13 cellular contexts compared by ENCODE assay signal in the genomic region with DNA sequence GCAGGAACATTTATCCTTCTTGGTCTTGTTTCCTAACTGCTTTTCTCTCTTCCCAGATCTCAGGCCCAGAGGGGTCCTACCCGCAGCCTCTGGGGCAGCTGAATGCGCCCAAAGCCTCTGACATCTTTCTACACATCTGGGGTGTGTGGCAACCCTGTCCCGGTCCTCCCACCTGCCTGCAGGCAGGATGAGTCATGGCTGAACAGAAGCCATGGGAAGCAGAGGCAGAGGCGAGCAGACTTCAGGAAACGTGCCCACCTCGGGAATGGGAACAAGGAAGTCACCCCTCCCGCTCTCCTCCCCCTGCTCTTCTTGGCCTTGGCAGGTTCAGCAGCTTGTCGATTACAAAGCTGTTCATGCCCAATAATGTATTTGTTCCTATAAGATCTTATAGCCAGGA. TPM values are rescaled to one million over a fixed set of nuclear protein-coding genes. Genes with fewer than 3 reads are reported as not detected.
DNase-seq lines count a peak whose midpoint lies in the region; ATAC-seq, FAIRE-seq and TF ChIP-seq lines count a peak whose summit lies in the region.
"Had no signal": no experiment of that assay in that cellular context is flagged by ENCODE, and none has a peak within 500 bp of the region (broad histone marks: within the 10 kb centered on the region; RNA-seq: fewer than 3 reads in every experiment).

No MANE protein-coding gene starts in this region.

- ATAC-seq in A549 (peak; percentile 86 to 87), left ventricle myocardium superior (no peak), HG03280 (IDR thresholded peaks at IDR 0.05; ENCODE audit: unreplicated experiment) (no peak)
- ATAC-seq: naive thymus-derived CD8-positive, alpha-beta T cell had no signal

- TF ChIP-seq CTCF in A549 (IDR thresholded peaks at IDR 0.05) = no peak

- peaks cover 22% of the 10 kb centered on the region for H3K4me1 ChIP-seq in A549
- H3K4me1 ChIP-seq: uterus had no signal

- 13% methylated on average over 8 of the region's 8 CpGs for WGBS in A549 (ENCODE audit: missing lambda C conversion rate)

- in situ Hi-C loops in SK-MEL-5 (cut with HindIII; ENCODE audit: low pct_unique_long_range_greater_than_20kb, low sequenced_read_pairs) = no loop called here

- H3K4me2 ChIP-seq in A549 = peak overlapping the region; percentile 63

- POLR2A ChIA-PET in A549 (lab: Yijun Ruan, JAX) = interaction anchor here (0.6 kb wide), 1 partner anchor 40 kb away, joined by 6 read pairs; no protein-coding TSS in a partner anchor

- no peak overlapping the region for H3K4me3 ChIP-seq in A549
- H3K4me3 ChIP-seq: uterus had no signal

- H3K27ac ChIP-seq in A549 = peak overlapping the region; percentile 48 to 51; a peak in 5 of 6 replicates
- H3K27ac ChIP-seq: uterus had no signal

- H3K9me3 ChIP-seq in A549 = no peaks in the 10 kb centered on the region
- H3K9me3 ChIP-seq: uterus had no signal

- intact Hi-C loops in head of caudate nucleus (cut with DNase I) = no loop called here
- intact Hi-C loops in left ventricle myocardium superior (cut with micrococcal nuclease) = no loop called here

- no peak for TF ChIP-seq RAD21 in A549 (conservative IDR thresholded peaks at IDR 0.05 in 1 of 2, IDR thresholded peaks at IDR 0.05 in 1 of 2)

- TF ChIP-seq EP300 in A549 (IDR thresholded peaks at IDR 0.05) = no peak

- no peak for TF ChIP-seq POLR2A in A549 (IDR thresholded peaks at IDR 0.05; ENCODE audit: low read length)

- DNase-seq in A549 (ENCODE audit: low read depth in 1 of 2, low spot score in 1 of 2) = peak; percentile 73 to 79
- peak; percentile 44 for DNase-seq in H4 (ENCODE audit: low spot score)
- DNase-seq in SK-MEL-5 (ENCODE audit: low read depth, low spot score) = peak; percentile 21
- DNase-seq in head of caudate nucleus = peak in 26 of 42 donors; percentile 8 to 82 (median 56)
- DNase-seq in NCI-H146 (lab: John Stamatoyannopoulos, UW) = no peak
- no peak for DNase-seq in left ventricle myocardium superior
- DNase-seq in hepatic stellate cell (ENCODE audit: low spot score) = no peak
- DNase-seq: naive thymus-derived CD8-positive, alpha-beta T cell; NCI-H2081 treated with DMSO at 0.1 percent for 48 hours; uterus had no signal

- FAIRE-seq in A549 (lab: Jason Lieb, UNC) = no peak
- FAIRE-seq: endometrium had no signal

- CTCF ChIA-PET in A549 (lab: Yijun Ruan, JAX) = interaction anchor here (0.6 to 7.0 kb wide), 9 partner anchors 11 to 232 kb away, joined by 3 to 51 read pairs (median 3); partner anchors contain the start of genes KCNF1 and PDIA6

TF ChIP-seq in A549, 52 proteins besides CTCF, POLR2A, EP300 and RAD21:
- TF ChIP-seq MAX (IDR thresholded peaks at IDR 0.05) (peak; percentile 52; the same call in 1 of the 2 replicates), HES2 (IDR thresholded peaks at IDR 0.05) (no peak), MYC (IDR thresholded peaks at IDR 0.05; ENCODE audit: borderline replicate concordance, low read length) (no peak), HOXA7 (CRISPR knock-in tag; IDR thresholded peaks at IDR 0.05) (no peak), BHLHE40 (IDR thresholded peaks at IDR 0.05; ENCODE audit: low read depth, low read length) (peak; percentile 55; the same call in 1 of the 2 replicates), HEYL (CRISPR knock-in tag; IDR thresholded peaks at IDR 0.05) (no peak), CEBPB (IDR thresholded peaks at IDR 0.05) (peak; percentile 81), JUN (IDR thresholded peaks at IDR 0.05) (0 out of 5 replicates have a peak, but pooled peaks of 1 of the 2 experiments have one; percentile 33), FOSL2 (IDR thresholded peaks at IDR 0.05) (peak; percentile 55), FOSL2 (CRISPR knock-in tag; IDR thresholded peaks at IDR 0.05) (peak; percentile 92), FOXS1 (CRISPR knock-in tag; IDR thresholded peaks at IDR 0.05) (no peak), RNF2 (IDR thresholded peaks at IDR 0.05; ENCODE audit: borderline replicate concordance, low read depth) (no peak), KDM1A (IDR thresholded peaks at IDR 0.05; ENCODE audit: low read depth) (peak; percentile 84; the same call in 1 of the 2 replicates), JUNB (IDR thresholded peaks at IDR 0.05) (peak; percentile 59; the same call in 1 of the 2 replicates), REST (IDR thresholded peaks at IDR 0.05) (no peak), ZSCAN20 (CRISPR knock-in tag; IDR thresholded peaks at IDR 0.05) (no peak)
- TF ChIP-seq, protein P1, sequence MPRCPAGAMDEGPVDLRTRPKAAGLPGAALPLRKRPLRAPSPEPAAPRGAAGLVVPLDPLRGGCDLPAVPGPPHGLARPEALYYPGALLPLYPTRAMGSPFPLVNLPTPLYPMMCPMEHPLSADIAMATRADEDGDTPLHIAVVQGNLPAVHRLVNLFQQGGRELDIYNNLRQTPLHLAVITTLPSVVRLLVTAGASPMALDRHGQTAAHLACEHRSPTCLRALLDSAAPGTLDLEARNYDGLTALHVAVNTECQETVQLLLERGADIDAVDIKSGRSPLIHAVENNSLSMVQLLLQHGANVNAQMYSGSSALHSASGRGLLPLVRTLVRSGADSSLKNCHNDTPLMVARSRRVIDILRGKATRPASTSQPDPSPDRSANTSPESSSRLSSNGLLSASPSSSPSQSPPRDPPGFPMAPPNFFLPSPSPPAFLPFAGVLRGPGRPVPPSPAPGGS (IDR thresholded peaks at IDR 0.05) = no peak

RNA-seq across cellular contexts. Expression of gene KCNF1, which starts 10.6 kb away (rescaled TPM):
- polyA plus RNA-seq in A549 (2011; rRNA removed) = 4.4 and 5.6 TPM in 2 replicates
- polyA plus RNA-seq in A549 (2012; cell fraction: cytosol; rRNA removed) = 16.6 and 23.6 TPM in 2 replicates
- 19.0 and 25.7 TPM in 2 replicates for polyA plus RNA-seq in A549 (2012; cell fraction: nucleus; rRNA removed)
- polyA plus RNA-seq in A549 (2017; fragmentation: RNase III; extraction: RNeasy Plus Mini Kit Qiagen cat#74134 plus additional on column Dnase treatment) = 3.7 to 4.2 TPM (median 4.0 TPM) in 3 replicates
- polyA minus RNA-seq in A549 (2011; rRNA and poly(A)+ RNA removed) = 8.1 and 10.3 TPM in 2 replicates
- total RNA-seq in H4 (2014; rRNA removed; shearing (Covaris generic)) = 0.14 TPM in 1 of 2 replicates, not detected in the other
- 0.05 TPM in 1 of 2 replicates, not detected in the other for total RNA-seq in SK-MEL-5 (2014; rRNA removed; shearing (Covaris generic))
- polyA plus RNA-seq in SK-MEL-5 (2015; cell fraction: cytosol; rRNA removed) = 0.43 TPM in 1 of 2 replicates, not detected in the other
- not detected in 2 replicates for polyA plus RNA-seq in SK-MEL-5 (2015; cell fraction: nucleus; rRNA removed)
- total RNA-seq in left ventricle myocardium superior = 0.17 TPM
- total RNA-seq: naive thymus-derived CD8-positive, alpha-beta T cell had no signal
- polyA plus RNA-seq: BJ; naive thymus-derived CD8-positive, alpha-beta T cell had no signal

Comparison
In these comparisons a context has a peak if more than half of its experiments do, and no peak if none do; other contexts are left out.
1. ATAC-seq: peak in A549 (2 of 2); none in left ventricle myocardium superior (single experiment) and HG03280 (single experiment).
2. DNase-seq: peak in A549 (2 of 2), H4 (single experiment), SK-MEL-5 (single experiment) and head of caudate nucleus (26 of 42); none in NCI-H146 (single experiment), left ventricle myocardium superior (single experiment) and hepatic stellate cell (single experiment).